9 cellular contexts compared by ENCODE assay signal in the genomic region with DNA sequence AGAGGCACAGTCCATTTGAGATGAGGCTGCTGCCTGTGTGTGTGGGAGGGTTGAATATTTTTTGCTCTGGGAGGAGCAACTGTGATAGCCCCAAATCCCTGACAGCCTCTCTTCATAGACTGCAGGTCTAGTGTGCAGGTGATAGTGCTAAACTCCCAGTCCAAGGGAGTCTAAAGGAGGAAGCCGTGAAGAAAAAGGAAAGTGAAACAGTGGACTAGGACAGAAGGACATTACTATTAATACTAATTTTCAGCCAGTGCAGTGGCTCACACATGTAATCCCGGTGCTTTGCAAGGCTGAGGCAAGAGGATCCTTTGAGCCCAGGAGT.
DNase-seq lines count a peak whose midpoint lies in the region; ATAC-seq and TF ChIP-seq lines count a peak whose summit lies in the region.
"Had no signal": no experiment of that assay in that cellular context is flagged by ENCODE, and none has a peak within 500 bp of the region (broad histone marks: within the 10 kb centered on the region; RNA-seq: fewer than 3 reads in every experiment).

No MANE protein-coding gene starts in this region.

- no peaks in the 10 kb centered on the region for H3K79me2 ChIP-seq in fibroblast of lung (ENCODE audit: control insufficient read depth, insufficient read depth, low read length)

- peak overlapping the region; percentile 70 to 75 for H3K4me3 Mint-ChIP-seq in stimulated activated naive B cell treated with anti-CD40 and anti-IgM and Interleukin-4, amounts not matched to agents 10 μg/mL and 1 μg/mL and 100 μg/mL, for 72 hours
- no peak overlapping the region for H3K4me3 Mint-ChIP-seq in T-helper 2 cell treated with Interferon-gamma antibody and Interleukin-4, amounts not matched to agents 5 μg/mL and 100 μg/mL, for 36 hours
- H3K4me3 Mint-ChIP-seq: activated T-helper 1 cell treated with anti-CD3 and anti-CD28 coated beads, Interleukin-12 subunit alpha, Interleukin-12 subunit beta, Interleukin-2, Interleukin-4 antibody, amounts not matched to agents 30 ng/mL and 10 ng/mL and 1 ng/mL, durations not matched to agents 14 hours and 24 hours and 36 hours had no signal

- H2AFZ ChIP-seq in fibroblast of lung (ENCODE audit: low read length), result peak overlapping the region; percentile 87

- TF ChIP-seq CTCF in fibroblast of lung (conservative IDR thresholded peaks at IDR 0.05 in 1 of 2, IDR thresholded peaks at IDR 0.05 in 1 of 2; ENCODE audit: low read depth in 1 of 2, low read length in 2 of 2), result no peak
- no peak for TF ChIP-seq CTCF in vagina (IDR thresholded peaks at IDR 0.05)

- H3K9me3 ChIP-seq in MG63 (no peaks in the 10 kb centered on the region), fibroblast of lung (ENCODE audit: control insufficient read depth, insufficient read depth, low read depth, low read length) (no peaks in the 10 kb centered on the region), vagina (no peaks in the 10 kb centered on the region)

- peaks cover 3 to 4% of the 10 kb centered on the region in 2 donors for H3K9me3 Mint-ChIP-seq in stimulated activated naive B cell treated with anti-CD40 and anti-IgM and Interleukin-4, amounts not matched to agents 10 μg/mL and 1 μg/mL and 100 μg/mL, for 72 hours
- H3K9me3 Mint-ChIP-seq in T-helper 2 cell treated with Interferon-gamma antibody and Interleukin-4, amounts not matched to agents 5 μg/mL and 100 μg/mL, for 36 hours, result no peaks in the 10 kb centered on the region

- H3K9ac ChIP-seq in fibroblast of lung (ENCODE audit: insufficient read depth, low read length), result no peak overlapping the region

- H3K36me3 Mint-ChIP-seq in stimulated activated naive B cell treated with anti-CD40 and anti-IgM and Interleukin-4, amounts not matched to agents 10 μg/mL and 1 μg/mL and 100 μg/mL, for 72 hours, result peaks cover 0 to 11% of the 10 kb centered on the region in 2 donors
- no peaks in the 10 kb centered on the region for H3K36me3 Mint-ChIP-seq in T-helper 2 cell treated with Interferon-gamma antibody and Interleukin-4, amounts not matched to agents 5 μg/mL and 100 μg/mL, for 36 hours (ENCODE audit: low read depth)

- no peak for TF ChIP-seq POLR2A in vagina (IDR thresholded peaks at IDR 0.05)

- H3K27me3 ChIP-seq in MG63, result no peaks in the 10 kb centered on the region
- no peaks in the 10 kb centered on the region for H3K27me3 ChIP-seq in fibroblast of lung (ENCODE audit: control insufficient read depth, insufficient read depth, low read length)
- H3K27me3 ChIP-seq in vagina, result no peaks in the 10 kb centered on the region

- H3K36me3 ChIP-seq in MG63 (no peaks in the 10 kb centered on the region), fibroblast of lung (ENCODE audit: control insufficient read depth, insufficient read depth, low read length) (no peaks in the 10 kb centered on the region), vagina (no peaks in the 10 kb centered on the region)

- DNase-seq in MG63, result no peak
- DNase-seq in fibroblast of lung (ENCODE audit: low read depth in 2 of 2), result no peak
- DNase-seq in stimulated activated naive B cell treated with anti-CD40 and anti-IgM and Interleukin-4, amounts not matched to agents 10 μg/mL and 1 μg/mL and 100 μg/mL, for 72 hours, result no peak
- no peak for DNase-seq in vagina (ENCODE audit: extremely low spot score in 2 of 2)
- no peak for DNase-seq in T-helper 2 cell treated with Interferon-gamma antibody and Interleukin-4, amounts not matched to agents 5 μg/mL and 100 μg/mL, for 36 hours (ENCODE audit: low spot score)
- DNase-seq in cerebellar nuclear complex (lab: John Stamatoyannopoulos, UW), result no peak

- H3K27ac Mint-ChIP-seq in stimulated activated naive B cell treated with anti-CD40 and anti-IgM and Interleukin-4, amounts not matched to agents 10 μg/mL and 1 μg/mL and 100 μg/mL, for 72 hours, result peak overlapping the region; percentile 60
- no peak overlapping the region for H3K27ac Mint-ChIP-seq in T-helper 2 cell treated with Interferon-gamma antibody and Interleukin-4, amounts not matched to agents 5 μg/mL and 100 μg/mL, for 36 hours
- H3K27ac Mint-ChIP-seq: activated T-helper 1 cell treated with anti-CD3 and anti-CD28 coated beads, Interleukin-12 subunit alpha, Interleukin-12 subunit beta, Interleukin-2, Interleukin-4 antibody, amounts not matched to agents 30 ng/mL and 10 ng/mL and 1 ng/mL, durations not matched to agents 14 hours and 24 hours and 36 hours had no signal

- H3K4me1 Mint-ChIP-seq in stimulated activated naive B cell treated with anti-CD40 and anti-IgM and Interleukin-4, amounts not matched to agents 10 μg/mL and 1 μg/mL and 100 μg/mL, for 72 hours, result peaks cover 7 to 20% of the 10 kb centered on the region in 2 donors
- no peaks in the 10 kb centered on the region for H3K4me1 Mint-ChIP-seq in T-helper 2 cell treated with Interferon-gamma antibody and Interleukin-4, amounts not matched to agents 5 μg/mL and 100 μg/mL, for 36 hours (ENCODE audit: low read depth)

- no peaks in the 10 kb centered on the region for H3K4me1 ChIP-seq in fibroblast of lung (ENCODE audit: control insufficient read depth, extremely low read depth, insufficient read depth, low read length)
- H3K4me1 ChIP-seq in vagina, result peaks cover 16% of the 10 kb centered on the region

- H3K4me2 ChIP-seq in fibroblast of lung (ENCODE audit: extremely low read depth, insufficient read depth, low read length), result peak overlapping the region; percentile 79

- H4K20me1 ChIP-seq in fibroblast of lung (ENCODE audit: control insufficient read depth, extremely low read depth, insufficient read depth, low read length), result no peaks in the 10 kb centered on the region

- no peaks in the 10 kb centered on the region for H3K27me3 Mint-ChIP-seq in stimulated activated naive B cell treated with anti-CD40 and anti-IgM and Interleukin-4, amounts not matched to agents 10 μg/mL and 1 μg/mL and 100 μg/mL, for 72 hours
- H3K27me3 Mint-ChIP-seq in T-helper 2 cell treated with Interferon-gamma antibody and Interleukin-4, amounts not matched to agents 5 μg/mL and 100 μg/mL, for 36 hours (ENCODE audit: low read depth), result peaks cover 17% of the 10 kb centered on the region

- intact Hi-C loops in vagina (cut with DNase I), result no loop called here

- H3K27ac ChIP-seq in fibroblast of lung (ENCODE audit: insufficient read depth, low read length) (no peak overlapping the region), vagina (no peak overlapping the region)

- ATAC-seq in GM19467 (IDR thresholded peaks at IDR 0.05; ENCODE audit: unreplicated experiment), result peak; percentile 68
- peak; percentile 33 to 57 for ATAC-seq in stimulated activated naive B cell treated with anti-CD40 and anti-IgM and Interleukin-4, amounts not matched to agents 10 μg/mL and 1 μg/mL and 100 μg/mL, for 72 hours (replicated peaks)
- ATAC-seq in HG02970 (IDR thresholded peaks at IDR 0.05; ENCODE audit: low FRiP score, unreplicated experiment), result no peak

- peak overlapping the region; percentile 21 for H3K4me3 ChIP-seq in MG63
- peak overlapping the region; percentile 19 to 26 (median 22) for H3K4me3 ChIP-seq in fibroblast of lung (replicated peaks in 1 of 4; ENCODE audit: control extremely low read depth in 1 of 4, insufficient read depth in 1 of 4, low read depth in 3 of 4, low read length in 4 of 4)
- H3K4me3 ChIP-seq in vagina, result peak overlapping the region in 1 of 2 donors; percentile 12
